Comparison of ENCODE assay signal across 7 cellular contexts in the genomic region with DNA sequence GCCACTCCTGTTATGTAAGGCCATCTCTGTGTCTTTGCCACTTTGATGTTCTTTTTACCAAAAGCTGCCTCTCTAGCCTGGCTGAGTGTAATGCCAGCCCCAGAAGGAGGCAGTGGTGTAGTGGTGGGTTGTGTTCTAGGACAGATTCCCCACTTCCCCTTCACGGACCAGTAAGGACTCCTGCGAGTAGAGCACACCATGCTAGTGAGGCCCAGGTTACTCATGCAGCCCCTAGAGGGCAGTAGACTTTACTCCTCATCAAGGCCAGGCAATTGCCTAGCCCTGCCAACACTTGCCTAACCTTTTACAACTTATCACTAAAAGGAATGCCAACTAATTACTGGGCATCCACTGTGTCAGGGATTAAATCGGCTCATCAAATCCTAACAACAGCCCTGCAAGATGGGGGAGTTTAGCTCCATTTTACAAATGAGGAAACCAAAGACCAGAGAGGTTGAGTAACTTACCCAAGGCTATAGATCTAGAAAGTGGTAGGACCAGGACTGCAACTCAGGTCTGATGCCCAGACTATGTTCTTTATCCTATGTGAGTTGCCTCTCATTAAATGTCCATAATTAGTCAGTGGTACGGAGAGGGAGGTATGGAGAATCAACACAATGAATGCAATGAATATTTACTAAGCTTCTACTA.
A peak's percentile ranks its signal among the peaks of the same experiment; 100 is the strongest.
DNase-seq lines count a peak whose midpoint lies in the region; ATAC-seq and TF ChIP-seq lines count a peak whose summit lies in the region.

No MANE protein-coding gene starts in this region.

- H3K27me3 ChIP-seq in left ventricle myocardium inferior (ENCODE audit: low read depth) (peaks cover 7% of the 10 kb centered on the region), transverse colon (no peaks in the 10 kb centered on the region)

- DNase-seq in GM10266 (ENCODE audit: extremely low spot score), result peak; percentile 43
- peak; percentile 13 for DNase-seq in KG1 (lab: John Stamatoyannopoulos, UW)
- no peak for DNase-seq in left ventricle myocardium inferior
- peak; percentile 58 for DNase-seq in transverse colon
- DNase-seq in amniotic stem cell (lab: John Stamatoyannopoulos, UW), result no peak

- peak; percentile 82 for ATAC-seq in GM21717 (IDR thresholded peaks at IDR 0.05; ENCODE audit: unreplicated experiment)

- H3K4me3 ChIP-seq in left ventricle myocardium inferior (no peak overlapping the region), transverse colon (no peak overlapping the region)

- H3K4me1 ChIP-seq in left ventricle myocardium inferior, result no peaks in the 10 kb centered on the region
- H3K4me1 ChIP-seq in transverse colon, result peaks cover 0 to 5% (median 0%) of the 10 kb centered on the region in 4 donors

- H3K27ac ChIP-seq in VCaP (no peak overlapping the region), left ventricle myocardium inferior (replicated peaks) (no peak overlapping the region), transverse colon (peak overlapping the region in 1 of 4 donors; percentile 1)

- H3K9me3 ChIP-seq in left ventricle myocardium inferior (replicated peaks) (no peaks in the 10 kb centered on the region), transverse colon (no peaks in the 10 kb centered on the region)

- in situ Hi-C loops in transverse colon (cut with MboI; ENCODE audit: low pct_ligation_motif_present in 1 of 4, low pct_unique_long_range_greater_than_20kb in 1 of 4, low sequenced_read_pairs in 3 of 4), result no loop called here

- no peak for TF ChIP-seq EP300 in transverse colon (IDR thresholded peaks at IDR 0.05; ENCODE audit: low read depth)

- no peak for TF ChIP-seq POLR2A in transverse colon (IDR thresholded peaks at IDR 0.05)

- 43 to 100% methylated on average over 1 to 4 of the region's 4 CpGs for WGBS in transverse colon (ENCODE audit: low coverage in 1 of 2), 2 donors

- intact Hi-C loops in left ventricle myocardium inferior (cut with micrococcal nuclease), result no loop called here
- intact Hi-C loops in transverse colon (cut with DNase I; ENCODE audit: low total_unique reads), result no loop called here

- H3K36me3 ChIP-seq in left ventricle myocardium inferior, result no peaks in the 10 kb centered on the region
- no peaks in the 10 kb centered on the region for H3K36me3 ChIP-seq in transverse colon

- TF ChIP-seq CTCF in GM10266 (IDR thresholded peaks at IDR 0.05; ENCODE audit: control insufficient read depth, insufficient read depth, low read depth, missing control alignments) (peak; percentile 69), VCaP (conservative IDR thresholded peaks at IDR 0.05) (peak; percentile 27; the same call in 1 of the 2 replicates), left ventricle myocardium inferior (IDR thresholded peaks at IDR 0.05; ENCODE audit: borderline replicate concordance) (peak; percentile 45), transverse colon (IDR thresholded peaks at IDR 0.05) (peak; percentile 42 to 71 (median 53))

Comparison
In these comparisons a context has a peak if more than half of its experiments do, and no peak if none do; other contexts are left out.
1. DNase-seq: peak in GM10266 (single experiment), KG1 (single experiment) and transverse colon (single experiment); none in left ventricle myocardium inferior (single experiment) and amniotic stem cell (single experiment).
2. Peak in every context shown above with its lines, with median percentiles within 50 percentile points of each other: CTCF ChIP-seq.